In genomic region chr12:50200507-50201273, GRCh38 we compare ENCODE assay signal across 14 cellular contexts. TPM values are rescaled to one million over a fixed set of nuclear protein-coding genes. Genes with fewer than 3 reads are reported as not detected.
DNase-seq lines count a peak whose midpoint lies in the region; ATAC-seq and TF ChIP-seq lines count a peak whose summit lies in the region.
"Had no signal": no experiment of that assay in that cellular context is flagged by ENCODE, and none has a peak within 500 bp of the region (broad histone marks: within the 10 kb centered on the region; RNA-seq: fewer than 3 reads in every experiment).

No MANE protein-coding gene starts in this region.

- H3K9me3 Mint-ChIP-seq in chondrocyte (ENCODE audit: low read depth), result no peaks in the 10 kb centered on the region
- no peaks in the 10 kb centered on the region for H3K9me3 Mint-ChIP-seq in mesothelial cell of epicardium
- no peaks in the 10 kb centered on the region for H3K9me3 Mint-ChIP-seq in glutamatergic neuron (ENCODE audit: unreplicated experiment)
- H3K9me3 Mint-ChIP-seq: activated naive CD8-positive, alpha-beta T cell treated with anti-CD3 and anti-CD28 coated beads, Interleukin-2, amount 10 ng/mL, durations not matched to agents 7 days and 5 days; dendritic cell treated with granulocyte-macrophage colony-stimulating factor and Interleukin-4, amounts not matched to agents 40 ng/mL and 50 ng/mL, for 4 days had no signal

- no peaks in the 10 kb centered on the region for H3K9me2 ChIP-seq in Karpas-422 (replicated peaks; ENCODE audit: insufficient read depth, low read length)

- H3K4me1 Mint-ChIP-seq in chondrocyte (ENCODE audit: low read depth), result peaks cover 34% of the 10 kb centered on the region
- H3K4me1 Mint-ChIP-seq in mesothelial cell of epicardium, result peaks cover 42% of the 10 kb centered on the region
- no peaks in the 10 kb centered on the region for H3K4me1 Mint-ChIP-seq in glutamatergic neuron (ENCODE audit: low read depth, unreplicated experiment)

- no peak overlapping the region for H2AFZ ChIP-seq in Karpas-422 (ENCODE audit: low read length)

- peaks cover 25% of the 10 kb centered on the region for H3K36me3 Mint-ChIP-seq in chondrocyte (ENCODE audit: low read depth)
- peaks cover 31% of the 10 kb centered on the region for H3K36me3 Mint-ChIP-seq in mesothelial cell of epicardium
- H3K36me3 Mint-ChIP-seq in glutamatergic neuron (ENCODE audit: unreplicated experiment), result peaks cover 5% of the 10 kb centered on the region

- H3K4me3 Mint-ChIP-seq in chondrocyte (ENCODE audit: unreplicated experiment) (no peak overlapping the region), mesothelial cell of epicardium (peak overlapping the region; percentile 8), glutamatergic neuron (ENCODE audit: unreplicated experiment) (no peak overlapping the region)
- H3K4me3 Mint-ChIP-seq: activated naive CD8-positive, alpha-beta T cell treated with anti-CD3 and anti-CD28 coated beads, Interleukin-2, amount 10 ng/mL, durations not matched to agents 7 days and 5 days; dendritic cell treated with granulocyte-macrophage colony-stimulating factor and Interleukin-4, amounts not matched to agents 40 ng/mL and 50 ng/mL, for 4 days had no signal

- DNase-seq in AG09309 (ENCODE audit: low read depth) (peak; percentile 90), NCI-H524 treated with DMSO at 0.1 percent for 48 hours (lab: John Stamatoyannopoulos, UW) (peak; percentile 74), chondrocyte (ENCODE audit: low spot score) (no peak), mesothelial cell of epicardium (ENCODE audit: low spot score in 2 of 2, unreplicated experiment in 2 of 2) (no peak), left colon (no peak), glutamatergic neuron (no peak), Karpas-422 (no peak), midbrain (lab: John Stamatoyannopoulos, UW) (no peak)
- DNase-seq: activated naive CD8-positive, alpha-beta T cell treated with anti-CD3 and anti-CD28 coated beads, Interleukin-2, amount 10 ng/mL, durations not matched to agents 7 days and 5 days; DMS79; left ventricle myocardium superior; NCI-H2227 treated with DMSO at 0.1 percent for 48 hours had no signal

- peaks cover 8% of the 10 kb centered on the region; the same call in 1 of the 2 replicates for H3K79me2 ChIP-seq in Karpas-422 (ENCODE audit: low read length)

- no peak for ATAC-seq in left colon
- ATAC-seq: left ventricle myocardium superior had no signal

- H3K4me1 ChIP-seq in Karpas-422 (ENCODE audit: low read length), result no peaks in the 10 kb centered on the region

- no peak overlapping the region for H3K4me2 ChIP-seq in Karpas-422 (ENCODE audit: low read depth, low read length, poor library complexity, severe bottlenecking)

- no peak overlapping the region for H3K4me3 ChIP-seq in AG09309 (ENCODE audit: control insufficient read depth, low read depth, low read length)
- H3K4me3 ChIP-seq in Karpas-422 (ENCODE audit: low read length), result no peak overlapping the region
- H3K4me3 ChIP-seq: HAP-1 had no signal

- H3K27me3 Mint-ChIP-seq in chondrocyte (ENCODE audit: low read depth), result no peaks in the 10 kb centered on the region
- no peaks in the 10 kb centered on the region for H3K27me3 Mint-ChIP-seq in mesothelial cell of epicardium (ENCODE audit: low read depth)
- H3K27me3 Mint-ChIP-seq in glutamatergic neuron (ENCODE audit: unreplicated experiment), result no peaks in the 10 kb centered on the region
- H3K27me3 Mint-ChIP-seq: activated naive CD8-positive, alpha-beta T cell treated with anti-CD3 and anti-CD28 coated beads, Interleukin-2, amount 10 ng/mL, durations not matched to agents 7 days and 5 days; dendritic cell treated with granulocyte-macrophage colony-stimulating factor and Interleukin-4, amounts not matched to agents 40 ng/mL and 50 ng/mL, for 4 days had no signal

- intact Hi-C loops in left colon (cut with DNase I, micrococcal nuclease), result no loop called here

- H3K27ac ChIP-seq in Karpas-422 (ENCODE audit: low read length), result no peak overlapping the region

- H4K20me1 ChIP-seq in Karpas-422 (ENCODE audit: insufficient read depth, low read depth, low read length), result no peaks in the 10 kb centered on the region

- no peaks in the 10 kb centered on the region for H3K9me3 ChIP-seq in Karpas-422 (ENCODE audit: low read length)
- H3K9me3 ChIP-seq: HAP-1 had no signal

- H3K9ac ChIP-seq in Karpas-422 (ENCODE audit: low read length), result no peak overlapping the region

- no peaks in the 10 kb centered on the region for H3K27me3 ChIP-seq in Karpas-422 (ENCODE audit: low read length)

- H3K27ac Mint-ChIP-seq in chondrocyte (ENCODE audit: unreplicated experiment) (peak overlapping the region; percentile 62), mesothelial cell of epicardium (peak overlapping the region; percentile 98), glutamatergic neuron (ENCODE audit: unreplicated experiment) (no peak overlapping the region)
- H3K27ac Mint-ChIP-seq: activated naive CD8-positive, alpha-beta T cell treated with anti-CD3 and anti-CD28 coated beads, Interleukin-2, amount 10 ng/mL, durations not matched to agents 7 days and 5 days; dendritic cell treated with granulocyte-macrophage colony-stimulating factor and Interleukin-4, amounts not matched to agents 40 ng/mL and 50 ng/mL, for 4 days had no signal

- peaks cover 27% of the 10 kb centered on the region; the same call in 1 of the 2 replicates for H3K36me3 ChIP-seq in Karpas-422 (ENCODE audit: insufficient read depth, low read length)

- TF ChIP-seq CTCF in AG09309 (IDR thresholded peaks at IDR 0.05; ENCODE audit: control insufficient read depth, insufficient read depth, low read depth, low read length, missing control alignments), result no peak
- TF ChIP-seq CTCF in chondrocyte (IDR thresholded peaks at IDR 0.05), result no peak
- TF ChIP-seq CTCF in mesothelial cell of epicardium (IDR thresholded peaks at IDR 0.05; ENCODE audit: unreplicated experiment), result no peak
- TF ChIP-seq CTCF in glutamatergic neuron (IDR thresholded peaks at IDR 0.05; ENCODE audit: partially characterized antibody, unreplicated experiment), result no peak

RNA-seq across cellular contexts. Expression of gene CERS5, which starts 33.5 kb away (rescaled TPM):
- total RNA-seq in chondrocyte (77.2 to 81.3 TPM (median 80.9 TPM) in 3 replicates), mesothelial cell of epicardium (70.4 to 77.1 TPM (median 75.3 TPM) in 3 replicates), left colon (10 to 100 TPM; 19.7 to 24.8 TPM), glutamatergic neuron (ENCODE audit: unreplicated experiment) (125 TPM)
- total RNA-seq in Karpas-422 (2014; rRNA removed; shearing (Covaris generic); ENCODE audit: low replicate concordance), result 47.7 and 65.9 TPM in 2 replicates

Comparison
In these comparisons a context has a peak if more than half of its experiments do, and no peak if none do; other contexts are left out.
1. DNase-seq: peak in AG09309 (single experiment) and NCI-H524 treated with DMSO at 0.1 percent for 48 hours (single experiment); none in chondrocyte (single experiment), mesothelial cell of epicardium (0 of 2), left colon (0 of 2), glutamatergic neuron (single experiment), Karpas-422 (single experiment) and midbrain (single experiment).